In genomic region chr9:27184556-27185351, GRCh38 we compare ENCODE assay signal across 17 cellular contexts.
DNase-seq lines count a peak whose midpoint lies in the region; ATAC-seq and TF ChIP-seq lines count a peak whose summit lies in the region.
"Had no signal": no experiment of that assay in that cellular context is flagged by ENCODE, and none has a peak within 500 bp of the region (broad histone marks: within the 10 kb centered on the region; RNA-seq: fewer than 3 reads in every experiment).

No MANE protein-coding gene starts in this region.

- H3K4me3 ChIP-seq in HEK293 (ENCODE audit: low read depth, low read length) (no peak overlapping the region), MM.1S (ENCODE audit: low read length) (no peak overlapping the region)
- H3K4me3 ChIP-seq: testis had no signal

- H3K4me3 Mint-ChIP-seq in natural killer cell = no peak overlapping the region
- H3K4me3 Mint-ChIP-seq: activated naive CD8-positive, alpha-beta T cell; central memory CD8-positive, alpha-beta T cell; T-helper 1 cell treated with Interleukin-12 subunit alpha and Interleukin-12 subunit beta and Interleukin-4 antibody, amounts not matched to agents 30 μg/mL and 1 μg/mL, for 36 hours had no signal

- H3K27me3 Mint-ChIP-seq in natural killer cell (ENCODE audit: low read depth in 2 of 2) = no peaks in the 10 kb centered on the region
- H3K27me3 Mint-ChIP-seq: central memory CD8-positive, alpha-beta T cell had no signal

- no peaks in the 10 kb centered on the region for H3K27me3 ChIP-seq in MM.1S (replicated peaks; ENCODE audit: insufficient read depth, low read length)
- H3K27me3 ChIP-seq: testis had no signal

- H3K4me1 ChIP-seq in HEK293 (ENCODE audit: control insufficient read depth, insufficient read depth, low read length) = no peaks in the 10 kb centered on the region
- H3K4me1 ChIP-seq in MM.1S (ENCODE audit: low read length) = no peaks in the 10 kb centered on the region
- H3K4me1 ChIP-seq: testis had no signal

- H3K27ac Mint-ChIP-seq in natural killer cell = no peak overlapping the region
- H3K27ac Mint-ChIP-seq: activated naive CD8-positive, alpha-beta T cell; T-helper 1 cell treated with Interleukin-12 subunit alpha and Interleukin-12 subunit beta and Interleukin-4 antibody, amounts not matched to agents 30 μg/mL and 1 μg/mL, for 36 hours had no signal

- no peak overlapping the region for H2AFZ ChIP-seq in MM.1S (ENCODE audit: low read length)

- H3K79me2 ChIP-seq in MM.1S (ENCODE audit: low read length) = no peaks in the 10 kb centered on the region

- no peak overlapping the region for H3K9ac ChIP-seq in MM.1S (ENCODE audit: low read length)

- no peak overlapping the region for H3K27ac ChIP-seq in HEK293 (ENCODE audit: extremely low read depth, low read depth, low read length)
- no peak overlapping the region for H3K27ac ChIP-seq in MM.1S (ENCODE audit: low read length)
- no peak overlapping the region for H3K27ac ChIP-seq in substantia nigra (ENCODE audit: low read depth, low read length, poor library complexity, severe bottlenecking)
- H3K27ac ChIP-seq: testis had no signal

- no peaks in the 10 kb centered on the region for H3K9me2 ChIP-seq in MM.1S (replicated peaks; ENCODE audit: insufficient read depth, low read length)

- H3K4me2 ChIP-seq in MM.1S (ENCODE audit: low read depth, low read length) = no peak overlapping the region

- H3K36me3 ChIP-seq in HEK293 (ENCODE audit: control insufficient read depth in 2 of 2, insufficient read depth in 1 of 2, low read length in 2 of 2) (no peaks in the 10 kb centered on the region), MM.1S (replicated peaks; ENCODE audit: insufficient read depth, low read length) (no peaks in the 10 kb centered on the region)

- H3K9me3 ChIP-seq in HEK293 (ENCODE audit: control insufficient read depth, insufficient read depth, low read depth, low read length) = no peaks in the 10 kb centered on the region
- H3K9me3 ChIP-seq in MM.1S (replicated peaks; ENCODE audit: insufficient read depth, low read length) = no peaks in the 10 kb centered on the region
- H3K9me3 ChIP-seq: testis had no signal

- ATAC-seq in left ventricle myocardium superior (peak; percentile 48), natural killer cell (no peak)
- ATAC-seq: left lobe of liver, Panc1 had no signal

- CTCF ChIA-PET in HEK293 (lab: Yijun Ruan, JAX) = no interaction called here

- peaks cover 0 to 6% of the 10 kb centered on the region in 2 donors for H3K9me3 Mint-ChIP-seq in natural killer cell
- H3K9me3 Mint-ChIP-seq: central memory CD8-positive, alpha-beta T cell; T-helper 1 cell treated with Interleukin-12 subunit alpha and Interleukin-12 subunit beta and Interleukin-4 antibody, amounts not matched to agents 30 μg/mL and 1 μg/mL, for 36 hours had no signal

- H3K36me3 Mint-ChIP-seq in natural killer cell = no peaks in the 10 kb centered on the region
- H3K36me3 Mint-ChIP-seq: activated naive CD8-positive, alpha-beta T cell had no signal

- H3F3A ChIP-seq in MM.1S (ENCODE audit: insufficient read depth, low read length) = no peaks in the 10 kb centered on the region

- DNase-seq in A172 (ENCODE audit: low spot score) (peak; percentile 96), SKM-1 treated with dmso at 0.1 percent for 144 hours (lab: John Stamatoyannopoulos, UW; ENCODE audit: unreplicated experiment) (peak; percentile 41), left ventricle myocardium superior (no peak), MM.1S (no peak), natural killer cell (no peak), substantia nigra (lab: John Stamatoyannopoulos, UW) (no peak), NCI-H524 (lab: John Stamatoyannopoulos, UW) (no peak)
- DNase-seq: activated CD4-positive, alpha-beta T cell treated with anti-CD3 and anti-CD28 coated beads for 1 hour; hypothalamus; stimulated activated CD4-positive, alpha-beta T cell treated with anti-CD3 and anti-CD28 coated beads, Interleukin-12 subunit alpha, Interleukin-12 subunit beta, amount 100 ng/mL, for 4 hours; testis had no signal

- H4K20me1 ChIP-seq in MM.1S (ENCODE audit: insufficient read depth, low read length) = no peaks in the 10 kb centered on the region

- intact Hi-C loops in left ventricle myocardium superior (cut with micrococcal nuclease) (no loop called here), natural killer cell (cut with micrococcal nuclease) (no loop called here)

- POLR2A ChIA-PET in HEK293 (lab: Yijun Ruan, JAX) = no interaction called here

- TF ChIP-seq CTCF in HEK293 (tag by site-specific recombination; IDR thresholded peaks at IDR 0.05) = no peak
- TF ChIP-seq CTCF in MM.1S (IDR thresholded peaks at IDR 0.05; ENCODE audit: low read length) = no peak
- no peak for TF ChIP-seq CTCF in natural killer cell (IDR thresholded peaks at IDR 0.05)

- H3K4me1 Mint-ChIP-seq in natural killer cell = no peaks in the 10 kb centered on the region
- H3K4me1 Mint-ChIP-seq: central memory CD8-positive, alpha-beta T cell had no signal

TF ChIP-seq in HEK293, 187 proteins besides CTCF, POLR2A, EP300 and RAD21:
- TF ChIP-seq ZSCAN16 (tag by site-specific recombination; IDR thresholded peaks at IDR 0.05) = no peak
- 0 out of 2 replicates have a peak, but pooled peaks have one; percentile 16 for TF ChIP-seq ZNF18 (tag by site-specific recombination; IDR thresholded peaks at IDR 0.05)

Comparison
In these comparisons a context has a peak if more than half of its experiments do, and no peak if none do; other contexts are left out.
1. DNase-seq: peak in A172 (single experiment) and SKM-1 treated with dmso at 0.1 percent for 144 hours (single experiment); none in left ventricle myocardium superior (single experiment), MM.1S (single experiment), natural killer cell (single experiment), substantia nigra (0 of 49) and NCI-H524 (0 of 2).